ENCODE assay signal across 19 cellular contexts in the genomic region with DNA sequence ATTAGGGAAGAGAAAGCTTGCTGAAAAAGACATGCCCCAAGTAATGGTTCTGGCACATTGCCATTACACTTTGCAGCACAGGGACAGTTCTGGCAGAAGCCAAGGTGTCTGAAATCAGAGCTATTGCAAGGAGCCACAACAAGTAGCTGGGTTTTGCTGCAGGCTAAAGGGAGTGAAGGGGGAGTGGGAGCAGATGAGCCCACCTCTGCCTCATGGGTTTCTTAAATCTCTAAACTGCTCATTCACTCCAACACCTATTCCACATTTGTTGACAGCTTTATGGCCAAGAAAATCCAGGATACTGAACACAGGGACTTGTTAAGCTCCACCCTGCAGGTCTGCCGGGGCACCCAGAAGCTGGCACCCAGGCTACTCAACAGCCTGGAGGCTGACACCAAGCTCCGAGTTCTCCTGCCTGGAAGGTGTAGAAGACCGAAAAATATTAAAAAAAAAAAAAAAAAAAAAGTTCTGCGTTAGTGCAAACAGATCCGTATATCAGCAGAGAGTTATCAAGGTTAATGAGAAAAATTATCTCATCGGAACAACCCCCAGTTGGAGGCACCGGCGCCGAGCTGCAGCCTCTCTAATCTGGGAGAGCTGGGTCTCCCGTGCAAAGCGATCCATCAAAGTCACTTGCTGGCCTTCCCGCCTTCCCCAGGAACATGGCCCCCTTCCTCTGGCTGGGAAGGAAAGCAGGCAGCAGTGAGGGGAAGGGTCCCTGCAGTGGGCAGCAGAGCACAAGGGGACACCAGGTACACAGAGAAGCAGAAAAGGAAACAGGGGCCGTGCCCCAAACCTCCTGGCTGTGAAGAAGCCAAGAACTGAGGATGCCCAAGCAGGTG.
DNase-seq lines count a peak whose midpoint lies in the region; ATAC-seq lines count a peak whose summit lies in the region.
"Had no signal": no experiment of that assay in that cellular context is flagged by ENCODE, and none has a peak within 500 bp of the region (broad histone marks: within the 10 kb centered on the region; RNA-seq: fewer than 3 reads in every experiment).

No MANE protein-coding gene starts in this region.

- H3K27me3 Mint-ChIP-seq in dendritic cell treated with granulocyte-macrophage colony-stimulating factor and Interleukin-4, amounts not matched to agents 40 ng/mL and 50 ng/mL, for 4 days, result no peaks in the 10 kb centered on the region
- H3K27me3 Mint-ChIP-seq: activated T-cell treated with anti-CD3 and anti-CD28 coated beads, Interleukin-2, amount 50 U/mL, for 24 hours; effector memory CD8-positive, alpha-beta T cell; naive thymus-derived CD4-positive, alpha-beta T cell had no signal

- no peak for DNase-seq in Right ventricle myocardium superior
- no peak for DNase-seq in Right ventricle myocardium inferior (ENCODE audit: missing footprints)
- peak; percentile 57 for DNase-seq in NCI-H2227 (lab: John Stamatoyannopoulos, UW; ENCODE audit: unreplicated experiment)
- DNase-seq in renal cortical epithelial cell (ENCODE audit: low read depth), result peak; percentile 36
- DNase-seq in NCI-H1930 (lab: John Stamatoyannopoulos, UW), result no peak
- DNase-seq in nucleus accumbens (lab: John Stamatoyannopoulos, UW), result no peak
- DNase-seq: ACHN; activated CD4-positive, alpha-beta T cell treated with anti-CD3 and anti-CD28 coated beads, Interleukin-2, amount 50 U/mL, for 4 hours; activated naive CD8-positive, alpha-beta T cell treated with anti-CD3 and anti-CD28 coated beads, Interleukin-2, amount 50 U/mL, for 24 hours; activated T-cell treated with anti-CD3 and anti-CD28 coated beads, Interleukin-2, amount 50 U/mL, for 24 hours; effector memory CD8-positive, alpha-beta T cell; GDM1; lower lobe of right lung; naive thymus-derived CD4-positive, alpha-beta T cell; NCI-H226; PC-9; stimulated activated CD4-positive, alpha-beta T cell treated with anti-CD3 and anti-CD28 coated beads, Interleukin-15, amount 100 ng/mL, for 24 hours had no signal

- H3K27ac Mint-ChIP-seq in dendritic cell treated with granulocyte-macrophage colony-stimulating factor and Interleukin-4, amounts not matched to agents 40 ng/mL and 50 ng/mL, for 4 days, result peak overlapping the region; percentile 54
- H3K27ac Mint-ChIP-seq: activated naive CD8-positive, alpha-beta T cell treated with anti-CD3 and anti-CD28 coated beads, Interleukin-2, amount 50 U/mL, for 24 hours; activated T-cell treated with anti-CD3 and anti-CD28 coated beads, Interleukin-2, amount 50 U/mL, for 24 hours; effector memory CD8-positive, alpha-beta T cell; naive thymus-derived CD4-positive, alpha-beta T cell had no signal

- no peaks in the 10 kb centered on the region for H3K9me3 Mint-ChIP-seq in dendritic cell treated with granulocyte-macrophage colony-stimulating factor and Interleukin-4, amounts not matched to agents 40 ng/mL and 50 ng/mL, for 4 days
- H3K9me3 Mint-ChIP-seq: activated T-cell treated with anti-CD3 and anti-CD28 coated beads, Interleukin-2, amount 50 U/mL, for 24 hours had no signal

- intact Hi-C loops in Right ventricle myocardium superior (cut with DNase I) (no loop called here), Right ventricle myocardium inferior (cut with DNase I) (no loop called here)
- intact Hi-C loops in dendritic cell treated with granulocyte-macrophage colony-stimulating factor and Interleukin-4, amounts not matched to agents 40 ng/mL and 50 ng/mL, for 4 days (cut with micrococcal nuclease), result no loop called here

- ATAC-seq in Right ventricle myocardium superior (ENCODE audit: poor library complexity), result peak; percentile 25
- ATAC-seq in Right ventricle myocardium inferior, result no peak
- ATAC-seq in HG03196 (IDR thresholded peaks at IDR 0.05; ENCODE audit: unreplicated experiment), result no peak
- ATAC-seq: activated naive CD8-positive, alpha-beta T cell treated with anti-CD3 and anti-CD28 coated beads, Interleukin-2, amount 50 U/mL, for 24 hours; effector memory CD8-positive, alpha-beta T cell had no signal

- no peaks in the 10 kb centered on the region for H3K36me3 Mint-ChIP-seq in dendritic cell treated with granulocyte-macrophage colony-stimulating factor and Interleukin-4, amounts not matched to agents 40 ng/mL and 50 ng/mL, for 4 days (ENCODE audit: low read depth)
- H3K36me3 Mint-ChIP-seq: naive thymus-derived CD4-positive, alpha-beta T cell had no signal

- H3K4me1 Mint-ChIP-seq in dendritic cell treated with granulocyte-macrophage colony-stimulating factor and Interleukin-4, amounts not matched to agents 40 ng/mL and 50 ng/mL, for 4 days (ENCODE audit: low read depth), result peaks cover 24% of the 10 kb centered on the region
- H3K4me1 Mint-ChIP-seq: activated naive CD8-positive, alpha-beta T cell treated with anti-CD3 and anti-CD28 coated beads, Interleukin-2, amount 50 U/mL, for 24 hours; naive thymus-derived CD4-positive, alpha-beta T cell had no signal

- no peak overlapping the region for H3K4me3 Mint-ChIP-seq in dendritic cell treated with granulocyte-macrophage colony-stimulating factor and Interleukin-4, amounts not matched to agents 40 ng/mL and 50 ng/mL, for 4 days
- H3K4me3 Mint-ChIP-seq: activated naive CD8-positive, alpha-beta T cell treated with anti-CD3 and anti-CD28 coated beads, Interleukin-2, amount 50 U/mL, for 24 hours; activated T-cell treated with anti-CD3 and anti-CD28 coated beads, Interleukin-2, amount 50 U/mL, for 24 hours; effector memory CD8-positive, alpha-beta T cell; naive thymus-derived CD4-positive, alpha-beta T cell had no signal

Comparison
In these comparisons a context has a peak if more than half of its experiments do, and no peak if none do; other contexts are left out.
1. DNase-seq: peak in NCI-H2227 (single experiment) and renal cortical epithelial cell (single experiment); none in Right ventricle myocardium superior (single experiment), Right ventricle myocardium inferior (single experiment), NCI-H1930 (0 of 2) and nucleus accumbens (0 of 56).